In genomic region chr14:84144166-84144565, GRCh38 we compare ENCODE assay signal across 19 cellular contexts.
"Had no signal": no experiment of that assay in that cellular context is flagged by ENCODE, and none has a peak within 500 bp of the region (broad histone marks: within the 10 kb centered on the region; RNA-seq: fewer than 3 reads in every experiment).

No MANE protein-coding gene starts in this region.

- H3K4me1 Mint-ChIP-seq: endodermal cell; neural progenitor cell; stimulated activated naive CD8-positive, alpha-beta T cell treated with anti-CD3 and anti-CD28 coated beads, Interleukin-15, amount 100 ng/mL, for 72 hours had no signal

- H3K9ac ChIP-seq: neural progenitor cell, parathyroid adenoma had no signal

- H3K36me3 Mint-ChIP-seq: activated naive CD8-positive, alpha-beta T cell; mesothelial cell of epicardium; neural progenitor cell had no signal

- H3K27ac Mint-ChIP-seq: activated naive CD8-positive, alpha-beta T cell; dendritic cell treated with granulocyte-macrophage colony-stimulating factor and Interleukin-4, amounts not matched to agents 40 ng/mL and 50 ng/mL, for 4 days; endodermal cell; mesothelial cell of epicardium; neural progenitor cell; stimulated activated naive CD8-positive, alpha-beta T cell treated with anti-CD3 and anti-CD28 coated beads, Interleukin-15, amount 100 ng/mL, for 72 hours had no signal

- H3K9me3 ChIP-seq: left ventricle myocardium inferior, testis had no signal

- H3K27ac ChIP-seq: left ventricle myocardium inferior, neural progenitor cell, parathyroid adenoma, testis had no signal

- ATAC-seq: activated CD4-positive, CD25-positive, alpha-beta regulatory T cell treated with anti-CD3 and anti-CD28 coated beads, Interleukin-2, amount 50 U/mL, for 24 hours; stimulated activated naive CD8-positive, alpha-beta T cell treated with anti-CD3 and anti-CD28 coated beads, Interleukin-15, amount 100 ng/mL, for 72 hours had no signal

- H3K4me1 ChIP-seq: left ventricle myocardium inferior, neural progenitor cell, parathyroid adenoma, testis had no signal

- H3K4me3 Mint-ChIP-seq: activated naive CD8-positive, alpha-beta T cell; dendritic cell treated with granulocyte-macrophage colony-stimulating factor and Interleukin-4, amounts not matched to agents 40 ng/mL and 50 ng/mL, for 4 days; endodermal cell; mesothelial cell of epicardium; neural progenitor cell; stimulated activated naive CD8-positive, alpha-beta T cell treated with anti-CD3 and anti-CD28 coated beads, Interleukin-15, amount 100 ng/mL, for 72 hours had no signal

- H3K79me2 ChIP-seq: parathyroid adenoma had no signal

- H3K27me3 ChIP-seq: neural progenitor cell, testis had no signal

- H3K4me2 ChIP-seq: neural progenitor cell had no signal

- H3K36me3 ChIP-seq: left ventricle myocardium inferior, neural progenitor cell had no signal

- H3K4me3 ChIP-seq: left ventricle myocardium inferior, neural progenitor cell, testis had no signal

- DNase-seq: activated CD4-positive, alpha-beta T cell treated with anti-CD3 and anti-CD28 coated beads, Interleukin-2, amount 50 U/mL, for 4 hours; activated effector memory CD4-positive, alpha-beta T cell treated with anti-CD3 and anti-CD28 coated beads, Interleukin-2, amount 50 U/mL, for 16 hours; activated T-cell treated with anti-CD3 and anti-CD28 coated beads, Interleukin-2, amount 50 U/mL, for 1 hour; aorta; central memory CD4-positive, alpha-beta T cell; endodermal cell; glutamatergic neuron; islet precursor cell; left ventricle myocardium inferior; retina; stimulated activated CD4-positive, alpha-beta T cell treated with anti-CD3 and anti-CD28 coated beads, Interleukin-4, amount 100 ng/mL, for 4 hours; stimulated activated naive CD8-positive, alpha-beta T cell treated with anti-CD3 and anti-CD28 coated beads, Interleukin-15, amount 100 ng/mL, for 72 hours; testis had no signal

- H3K9me3 Mint-ChIP-seq: endodermal cell had no signal

- H3K27me3 Mint-ChIP-seq: activated naive CD8-positive, alpha-beta T cell; dendritic cell treated with granulocyte-macrophage colony-stimulating factor and Interleukin-4, amounts not matched to agents 40 ng/mL and 50 ng/mL, for 4 days; stimulated activated naive CD8-positive, alpha-beta T cell treated with anti-CD3 and anti-CD28 coated beads, Interleukin-15, amount 100 ng/mL, for 72 hours had no signal
